In the genomic region with DNA sequence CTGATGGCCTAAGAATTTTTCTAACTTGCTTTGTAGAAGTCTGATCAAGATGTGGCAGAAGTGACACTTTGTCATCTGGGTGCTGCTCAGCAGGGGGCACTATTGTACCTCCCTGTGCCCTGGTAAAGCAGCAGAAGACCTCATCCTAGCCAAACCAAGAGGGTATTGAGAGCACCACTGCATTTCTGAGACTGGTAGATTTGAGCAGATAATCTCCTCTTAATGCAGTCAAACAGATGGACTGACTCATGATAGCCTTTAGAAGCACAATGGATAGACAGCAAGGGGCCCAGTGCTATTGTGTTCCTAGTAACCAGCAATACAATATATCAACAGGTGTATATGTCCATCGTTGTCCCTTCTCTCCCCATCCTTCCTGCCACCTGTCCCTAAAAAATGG, we compare ENCODE assay signal across 7 cellular contexts. TPM values are rescaled to one million over a fixed set of nuclear protein-coding genes. Genes with fewer than 3 reads are reported as not detected.
DNase-seq lines count a peak whose midpoint lies in the region; ATAC-seq, FAIRE-seq and TF ChIP-seq lines count a peak whose summit lies in the region.

No MANE protein-coding gene starts in this region.

- peak; percentile 23 for FAIRE-seq in TTC549 (lab: Jason Lieb, UNC)

- H3K27me3 ChIP-seq in brain microvascular endothelial cell (replicated peaks) (no peaks in the 10 kb centered on the region), lower lobe of right lung (ENCODE audit: low read depth) (no peaks in the 10 kb centered on the region)

- TF ChIP-seq CTCF in GM12872 (IDR thresholded peaks at IDR 0.05; ENCODE audit: insufficient read depth, low read depth, low read length) = peak; percentile 81
- peak; percentile 64 for TF ChIP-seq CTCF in brain microvascular endothelial cell (IDR thresholded peaks at IDR 0.05; ENCODE audit: low read depth, low read length, missing control alignments)
- peak; percentile 57 for TF ChIP-seq CTCF in lower lobe of right lung (IDR thresholded peaks at IDR 0.05)

- intact Hi-C loops in lower lobe of right lung (cut with DNase I) = no loop called here

- no peaks in the 10 kb centered on the region for H3K36me3 ChIP-seq in brain microvascular endothelial cell (replicated peaks)
- H3K36me3 ChIP-seq in lower lobe of right lung = no peaks in the 10 kb centered on the region

- H3K9me3 ChIP-seq in lower lobe of right lung = no peaks in the 10 kb centered on the region

- DNase-seq in NCI-H146 treated with DMSO at 0.1 percent for 48 hours (lab: John Stamatoyannopoulos, UW; ENCODE audit: unreplicated experiment) (peak; percentile 95), brain microvascular endothelial cell (peak; percentile 35), lower lobe of right lung (peak; percentile 73)
- DNase-seq in stimulated activated naive CD8-positive, alpha-beta T cell treated with anti-CD3 and anti-CD28 coated beads, Interleukin-15, amount 100 ng/mL, for 72 hours = peak; percentile 70 to 79

- H3K4me1 Mint-ChIP-seq in stimulated activated naive CD8-positive, alpha-beta T cell treated with anti-CD3 and anti-CD28 coated beads, Interleukin-15, amount 100 ng/mL, for 72 hours = peaks cover 5% of the 10 kb centered on the region

- H3K4me3 ChIP-seq in brain microvascular endothelial cell (ENCODE audit: low read depth, low read length) (no peak overlapping the region), lower lobe of right lung (no peak overlapping the region)

- no peaks in the 10 kb centered on the region for H3K9me3 Mint-ChIP-seq in stimulated activated naive CD8-positive, alpha-beta T cell treated with anti-CD3 and anti-CD28 coated beads, Interleukin-15, amount 100 ng/mL, for 72 hours

- in situ Hi-C loops in brain microvascular endothelial cell (cut with HindIII; ENCODE audit: low pct_ligation_motif_present, low sequenced_read_pairs) = no loop called here

- peaks cover 12% of the 10 kb centered on the region for H3K4me1 ChIP-seq in lower lobe of right lung

- no peak overlapping the region for H3K27ac Mint-ChIP-seq in stimulated activated naive CD8-positive, alpha-beta T cell treated with anti-CD3 and anti-CD28 coated beads, Interleukin-15, amount 100 ng/mL, for 72 hours

- peaks cover 2% of the 10 kb centered on the region for H3K27me3 Mint-ChIP-seq in stimulated activated naive CD8-positive, alpha-beta T cell treated with anti-CD3 and anti-CD28 coated beads, Interleukin-15, amount 100 ng/mL, for 72 hours

- H3K4me3 Mint-ChIP-seq in stimulated activated naive CD8-positive, alpha-beta T cell treated with anti-CD3 and anti-CD28 coated beads, Interleukin-15, amount 100 ng/mL, for 72 hours = no peak overlapping the region

- ATAC-seq in lower lobe of right lung (no peak), HG03139 (IDR thresholded peaks at IDR 0.05; ENCODE audit: unreplicated experiment) (no peak)
- no peak for ATAC-seq in stimulated activated naive CD8-positive, alpha-beta T cell treated with anti-CD3 and anti-CD28 coated beads, Interleukin-15, amount 100 ng/mL, for 72 hours

- H3K27ac ChIP-seq in brain microvascular endothelial cell (no peak overlapping the region), lower lobe of right lung (no peak overlapping the region)

RNA-seq across cellular contexts. Expression of a gene that starts 5.7 kb away (rescaled TPM):
- total RNA-seq in lower lobe of right lung = 334 TPM

RNA-seq across cellular contexts. Expression of a gene that starts 20.0 kb away (rescaled TPM):
- 2.8 TPM for total RNA-seq in lower lobe of right lung

RNA-seq across cellular contexts. Expression of a gene that starts 31.3 kb away (rescaled TPM):
- total RNA-seq in lower lobe of right lung = 1.7 TPM

RNA-seq across cellular contexts. Expression of a gene that starts 34.6 kb away (rescaled TPM):
- total RNA-seq in lower lobe of right lung = 142 TPM

Comparison
In these comparisons a context has a peak if more than half of its experiments do, and no peak if none do; other contexts are left out.
1. DNase-seq: peak in every context shown above with its lines; median percentile 95 in NCI-H146 treated with DMSO at 0.1 percent for 48 hours; 74 in stimulated activated naive CD8-positive, alpha-beta T cell treated with anti-CD3 and anti-CD28 coated beads, Interleukin-15, amount 100 ng/mL, for 72 hours; 73 in lower lobe of right lung; 35 in brain microvascular endothelial cell.